In genomic region chr11:76237914-76238313, GRCh38 we compare ENCODE assay signal across 12 cellular contexts. TPM values are rescaled to one million over a fixed set of nuclear protein-coding genes. Genes with fewer than 3 reads are reported as not detected.
A peak's percentile ranks its signal among the peaks of the same experiment; 100 is the strongest.
DNase-seq lines count a peak whose midpoint lies in the region; ATAC-seq and TF ChIP-seq lines count a peak whose summit lies in the region.
"Had no signal": no experiment of that assay in that cellular context is flagged by ENCODE, and none has a peak within 500 bp of the region (broad histone marks: within the 10 kb centered on the region; RNA-seq: fewer than 3 reads in every experiment).

No MANE protein-coding gene starts in this region.

- no peak overlapping the region for H3K9ac ChIP-seq in PC-3 (ENCODE audit: low read length)

- H3K27ac ChIP-seq in PC-3 (ENCODE audit: low read length) (no peak overlapping the region), spleen (no peak overlapping the region)
- H3K27ac ChIP-seq: pancreas had no signal

- H4K20me1 ChIP-seq in PC-3 (ENCODE audit: low read length), result no peaks in the 10 kb centered on the region

- H3K9me2 ChIP-seq in PC-3 (replicated peaks; ENCODE audit: low read length), result no peaks in the 10 kb centered on the region

- H3K4me3 ChIP-seq in GM12865 (ENCODE audit: low read depth, low read length), result no peak overlapping the region
- no peak overlapping the region for H3K4me3 ChIP-seq in PC-3 (ENCODE audit: low read length)
- no peak overlapping the region for H3K4me3 ChIP-seq in spleen
- H3K4me3 ChIP-seq: pancreas had no signal

- H3K4me2 ChIP-seq in PC-3 (ENCODE audit: low read length), result no peak overlapping the region

- peak; percentile 38 for DNase-seq in CD1c-positive myeloid dendritic cell (ENCODE audit: extremely low spot score)
- DNase-seq in GM12865 (ENCODE audit: low read depth), result peak; percentile 18
- DNase-seq in PC-3, result peak; percentile 37
- peak; percentile 64 for DNase-seq in iPS-NIHi7 (ENCODE audit: extremely low spot score)
- DNase-seq in spleen, result no peak
- no peak for DNase-seq in effector CD4-positive, alpha-beta T cell
- DNase-seq: activated CD4-positive, CD25-positive, alpha-beta regulatory T cell treated with anti-CD3 and anti-CD28 coated beads, Interleukin-2, amount 50 U/mL, for 72 hours; NCI-H774; pancreas; stimulated activated CD8-positive, alpha-beta memory T cell treated with anti-CD3 and anti-CD28 coated beads, Interleukin-4, amount 100 ng/mL, for 48 hours had no signal

- intact Hi-C loops in PC-3 (cut with micrococcal nuclease), result no loop called here
- intact Hi-C loops in spleen (cut with DNase I; ENCODE audit: low total_unique reads), result no loop called here

- H3K27me3 ChIP-seq in PC-3 (ENCODE audit: low read length) (no peaks in the 10 kb centered on the region), spleen (replicated peaks in 1 of 7) (peaks cover 0 to under 1% (median 0%) of the 10 kb centered on the region in 7 donors)
- H3K27me3 ChIP-seq: pancreas had no signal

- H3K79me2 ChIP-seq in PC-3 (ENCODE audit: low read length), result no peaks in the 10 kb centered on the region

- BruUV-seq in PC-3 (replicated peaks; lab: Mats Ljungman, UMichigan), result no TSS peak

- H3K4me1 ChIP-seq in PC-3 (ENCODE audit: insufficient read depth, low read length) (peaks cover 15% of the 10 kb centered on the region), spleen (peaks cover 7 to 33% (median 24%) of the 10 kb centered on the region in 6 donors)
- H3K4me1 ChIP-seq: pancreas had no signal

- H3F3A ChIP-seq in PC-3 (ENCODE audit: low read length, unreplicated experiment), result no peaks in the 10 kb centered on the region

- TF ChIP-seq CTCF in GM12865 (IDR thresholded peaks at IDR 0.05; ENCODE audit: insufficient read depth, low read depth, low read length, missing control alignments) (no peak), PC-3 (conservative IDR thresholded peaks at IDR 0.05; ENCODE audit: low read depth, low read length) (peak; percentile 37), spleen (IDR thresholded peaks at IDR 0.05 in 8 of 11, conservative IDR thresholded peaks at IDR 0.05 in 3 of 11) (no peak)

- ATAC-seq in PC-3, result no peak
- no peak for ATAC-seq in GM21528 (IDR thresholded peaks at IDR 0.05; ENCODE audit: low FRiP score, unreplicated experiment)
- ATAC-seq in GM19324 (IDR thresholded peaks at IDR 0.05; ENCODE audit: low FRiP score, unreplicated experiment), result no peak
- ATAC-seq: pancreas had no signal

- POLR2A ChIA-PET in PC-3 (lab: Charles Lee; ENCODE audit: unreplicated experiment), result no interaction called here

- no peak for TF ChIP-seq POLR2A in spleen (IDR thresholded peaks at IDR 0.05)

- no peak overlapping the region for H2AFZ ChIP-seq in PC-3 (ENCODE audit: low read length)

- H3K9me3 ChIP-seq in PC-3 (ENCODE audit: low read length), result no peaks in the 10 kb centered on the region
- no peaks in the 10 kb centered on the region for H3K9me3 ChIP-seq in spleen
- H3K9me3 ChIP-seq: pancreas had no signal

- H3K36me3 ChIP-seq in PC-3 (ENCODE audit: low read depth, low read length), result no peaks in the 10 kb centered on the region
- H3K36me3 ChIP-seq in spleen, result no peaks in the 10 kb centered on the region
- H3K36me3 ChIP-seq: pancreas had no signal

- CTCF ChIA-PET in PC-3 (lab: Charles Lee), result no interaction called here

RNA-seq across cellular contexts. Expression of gene WNT11, which starts 31.6 kb away (rescaled TPM):
- total RNA-seq in PC-3 (2014; rRNA removed), result 0.40 and 1.6 TPM in 2 replicates
- 1 to 10 TPM in 6 of 7 donors, under 1 TPM in 1; 0.85 to 4.2 (median 3.1) TPM for total RNA-seq in spleen
- under 1 TPM; 0.09 to 0.67 (median 0.62) TPM for polyA plus RNA-seq in spleen

Comparison
In these comparisons a context has a peak if more than half of its experiments do, and no peak if none do; other contexts are left out.
1. DNase-seq: peak in CD1c-positive myeloid dendritic cell (single experiment), GM12865 (single experiment), PC-3 (single experiment) and iPS-NIHi7 (single experiment); none in spleen (single experiment) and effector CD4-positive, alpha-beta T cell (single experiment).